Comparison of ENCODE assay signal across 1 cellular context in genomic region chr2:9639000-9639602, GRCh38.
TF ChIP-seq lines count a peak whose summit lies in the region.

No MANE protein-coding gene starts in this region.

TF ChIP-seq in SK-N-SH treated with all-trans-retinoic acid at 6 μM for 48 hours, 23 proteins besides CTCF, POLR2A, EP300 and RAD21 (continued from another document):
- no peak for TF ChIP-seq TSHZ2 (CRISPR knock-in tag; IDR thresholded peaks at IDR 0.05)
- no peak for TF ChIP-seq CSDC2 (CRISPR knock-in tag; IDR thresholded peaks at IDR 0.05)
- TF ChIP-seq ZNF70 (CRISPR knock-in tag; IDR thresholded peaks at IDR 0.05) = no peak
- no peak for TF ChIP-seq ZFP3 (CRISPR knock-in tag; IDR thresholded peaks at IDR 0.05)
- no peak for TF ChIP-seq POU6F1 (CRISPR knock-in tag; IDR thresholded peaks at IDR 0.05; ENCODE audit: borderline replicate concordance, low read depth)
- TF ChIP-seq TCF4 (CRISPR knock-in tag; IDR thresholded peaks at IDR 0.05; ENCODE audit: borderline replicate concordance) = no peak
- TF ChIP-seq PATZ1 (CRISPR knock-in tag; IDR thresholded peaks at IDR 0.05; ENCODE audit: borderline replicate concordance) = no peak
- TF ChIP-seq SNAI2 (CRISPR knock-in tag; IDR thresholded peaks at IDR 0.05) = no peak
- TF ChIP-seq ESRRG (CRISPR knock-in tag; IDR thresholded peaks at IDR 0.05) = no peak
- no peak for TF ChIP-seq CSRNP3 (CRISPR knock-in tag; IDR thresholded peaks at IDR 0.05)
- no peak for TF ChIP-seq TOX (CRISPR knock-in tag; IDR thresholded peaks at IDR 0.05; ENCODE audit: borderline replicate concordance)
TF ChIP-seq in SK-N-SH treated with all-trans-retinoic acid at 6 μM for 48 hours: peak in this region for 0.
